9 cellular contexts compared by ENCODE assay signal in the genomic region with DNA sequence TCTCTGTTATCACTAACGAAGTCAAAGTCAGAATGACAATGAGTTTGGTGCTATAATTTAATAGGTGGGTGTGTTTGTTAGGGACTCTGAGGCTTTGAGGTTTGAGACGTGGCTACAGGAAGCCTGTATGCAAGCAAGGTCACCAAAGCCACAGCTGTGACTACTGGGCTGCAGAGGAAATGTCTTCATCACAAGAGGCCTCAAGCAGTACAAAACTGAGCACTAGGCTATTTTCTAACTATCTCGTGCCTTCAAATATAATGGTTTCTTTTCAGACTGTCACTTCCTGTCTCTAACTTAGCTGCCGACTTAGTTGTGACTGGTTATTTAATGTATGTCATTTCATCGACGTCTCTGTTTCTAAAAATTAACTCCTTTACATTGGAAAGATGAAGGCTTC.
DNase-seq lines count a peak whose midpoint lies in the region; ATAC-seq and TF ChIP-seq lines count a peak whose summit lies in the region.
"Had no signal": no experiment of that assay in that cellular context is flagged by ENCODE, and none has a peak within 500 bp of the region (broad histone marks: within the 10 kb centered on the region; RNA-seq: fewer than 3 reads in every experiment).

No MANE protein-coding gene starts in this region.

- H4K91ac ChIP-seq in neuronal stem cell (ENCODE audit: low read depth, low read length, poor library complexity), result no peak overlapping the region

- H3K79me1 ChIP-seq in neuronal stem cell (ENCODE audit: low read depth, low read length), result no peaks in the 10 kb centered on the region

- ATAC-seq in GM18907 (IDR thresholded peaks at IDR 0.05; ENCODE audit: unreplicated experiment), result peak; percentile 65

- no peak overlapping the region for H3K4ac ChIP-seq in neuronal stem cell (ENCODE audit: low read length)

- H4K20me1 ChIP-seq in MM.1S (ENCODE audit: insufficient read depth, low read length), result no peaks in the 10 kb centered on the region

- no peak overlapping the region for H3K18ac ChIP-seq in neuronal stem cell (ENCODE audit: low read length)

- H2AK5ac ChIP-seq in neuronal stem cell (ENCODE audit: low read depth, low read length), result no peak overlapping the region

- H2AFZ ChIP-seq in MM.1S (ENCODE audit: low read length) (peak overlapping the region; percentile 18), neuronal stem cell (ENCODE audit: low read length) (no peak overlapping the region)

- H3K79me2 ChIP-seq in MM.1S (ENCODE audit: low read length), result no peaks in the 10 kb centered on the region

- H2BK15ac ChIP-seq in neuronal stem cell (ENCODE audit: low read length), result no peak overlapping the region

- H3K27me3 ChIP-seq in MM.1S (replicated peaks; ENCODE audit: insufficient read depth, low read length), result no peaks in the 10 kb centered on the region
- H3K27me3 ChIP-seq in skeletal muscle tissue (ENCODE audit: control insufficient read depth in 3 of 3, insufficient read depth in 3 of 3, low read length in 3 of 3), result no peaks in the 10 kb centered on the region
- no peaks in the 10 kb centered on the region for H3K27me3 ChIP-seq in neuronal stem cell (ENCODE audit: control insufficient read depth in 3 of 3, insufficient read depth in 3 of 3, low read depth in 1 of 3, low read length in 3 of 3)
- H3K27me3 ChIP-seq: SJSA1 had no signal

- H3F3A ChIP-seq in MM.1S (ENCODE audit: insufficient read depth, low read length), result peaks cover 14% of the 10 kb centered on the region; the same call in 1 of the 2 replicates

- DNase-seq in MM.1S, result peak; percentile 88
- DNase-seq in activated effector memory CD4-positive, alpha-beta T cell treated with anti-CD3 and anti-CD28 coated beads, Interleukin-2, amount 50 U/mL, for 16 hours, result peak; percentile 74
- DNase-seq in NCI-H1048 (lab: John Stamatoyannopoulos, UW), result no peak
- no peak for DNase-seq in cerebellar nuclear complex (lab: John Stamatoyannopoulos, UW)
- DNase-seq in NCI-H2171 treated with DMSO at 0.1 percent for 48 hours (lab: John Stamatoyannopoulos, UW), result no peak
- DNase-seq in neuronal stem cell (ENCODE audit: low spot score), result no peak

- no peak overlapping the region for H2BK5ac ChIP-seq in neuronal stem cell (ENCODE audit: low read length)

- no peaks in the 10 kb centered on the region for H3K9me2 ChIP-seq in MM.1S (replicated peaks; ENCODE audit: insufficient read depth, low read length)

- no CpG with 5 or more reads among the region's 6 CpGs for WGBS in neuronal stem cell (ENCODE audit: extremely low coverage in 2 of 2, insufficient read length in 2 of 2, insufficient replicate concordance in 1 of 2), 2 donors

- no peak for TF ChIP-seq CTCF in MM.1S (IDR thresholded peaks at IDR 0.05; ENCODE audit: low read length)

- H4K8ac ChIP-seq in neuronal stem cell (ENCODE audit: low read depth, low read length), result no peak overlapping the region

- no peak overlapping the region for H2BK12ac ChIP-seq in neuronal stem cell (ENCODE audit: low read length)

- no peak overlapping the region for H2BK120ac ChIP-seq in neuronal stem cell (ENCODE audit: low read depth, low read length)

- peak overlapping the region; percentile 17 for H3K9ac ChIP-seq in MM.1S (ENCODE audit: low read length)
- no peak overlapping the region for H3K9ac ChIP-seq in skeletal muscle tissue (ENCODE audit: low read depth in 1 of 3, low read length in 3 of 3)
- no peak overlapping the region for H3K9ac ChIP-seq in neuronal stem cell (ENCODE audit: low read depth, low read length, poor library complexity)

- peak overlapping the region; percentile 42 for H3K4me2 ChIP-seq in MM.1S (ENCODE audit: low read depth, low read length)
- no peak overlapping the region for H3K4me2 ChIP-seq in neuronal stem cell (ENCODE audit: insufficient read depth, low read length, poor library complexity, severe bottlenecking)

- H3K27ac ChIP-seq in MM.1S (ENCODE audit: low read length) (peak overlapping the region; percentile 84), skeletal muscle tissue (ENCODE audit: low read depth, low read length) (peak overlapping the region; percentile 28), neuronal stem cell (replicated peaks; ENCODE audit: low read length) (no peak overlapping the region)
- H3K27ac ChIP-seq: SJSA1 had no signal

- no peak overlapping the region for H3K14ac ChIP-seq in neuronal stem cell (ENCODE audit: low read length)

- H3K4me3 ChIP-seq in MM.1S (ENCODE audit: low read length) (no peak overlapping the region; the same call in 1 of the 2 replicates), skeletal muscle tissue (ENCODE audit: low read length in 3 of 3) (no peak overlapping the region), neuronal stem cell (ENCODE audit: low read length in 2 of 2) (no peak overlapping the region)
- H3K4me3 ChIP-seq: SJSA1 had no signal

- no peaks in the 10 kb centered on the region for H3K36me3 ChIP-seq in MM.1S (replicated peaks; ENCODE audit: insufficient read depth, low read length)
- H3K36me3 ChIP-seq in skeletal muscle tissue (ENCODE audit: control insufficient read depth in 3 of 3, insufficient read depth in 3 of 3, low read length in 3 of 3), result peaks cover 36 to 52% (median 36%) of the 10 kb centered on the region in 3 donors
- peaks cover 35 to 97% of the 10 kb centered on the region in 2 donors for H3K36me3 ChIP-seq in neuronal stem cell (replicated peaks in 1 of 2; ENCODE audit: control insufficient read depth in 2 of 2, insufficient read depth in 2 of 2, low read length in 2 of 2)

- H3K23ac ChIP-seq in neuronal stem cell (ENCODE audit: low read depth, low read length, poor library complexity), result no peak overlapping the region

- H3K9me3 ChIP-seq in MM.1S (replicated peaks; ENCODE audit: insufficient read depth, low read length), result no peaks in the 10 kb centered on the region
- H3K9me3 ChIP-seq in skeletal muscle tissue (ENCODE audit: control insufficient read depth in 3 of 3, low read length in 3 of 3), result no peaks in the 10 kb centered on the region
- no peaks in the 10 kb centered on the region for H3K9me3 ChIP-seq in neuronal stem cell (replicated peaks in 1 of 2; ENCODE audit: control insufficient read depth in 2 of 2, insufficient read depth in 1 of 2, low read depth in 1 of 2, low read length in 2 of 2)
- H3K9me3 ChIP-seq: SJSA1 had no signal

- peaks cover 27% of the 10 kb centered on the region for H3K4me1 ChIP-seq in MM.1S (ENCODE audit: low read length)
- H3K4me1 ChIP-seq in skeletal muscle tissue (ENCODE audit: control insufficient read depth in 3 of 3, insufficient read depth in 3 of 3, low read length in 3 of 3), result peaks cover 4 to 11% (median 7%) of the 10 kb centered on the region in 3 donors
- H3K4me1 ChIP-seq in neuronal stem cell (ENCODE audit: control insufficient read depth in 2 of 2, insufficient read depth in 1 of 2, low read depth in 1 of 2, low read length in 2 of 2), result peaks cover 0 to 18% of the 10 kb centered on the region in 2 donors
- H3K4me1 ChIP-seq: SJSA1 had no signal

Comparison
In these comparisons a context has a peak if more than half of its experiments do, and no peak if none do; other contexts are left out.
1. DNase-seq: peak in MM.1S (single experiment) and activated effector memory CD4-positive, alpha-beta T cell treated with anti-CD3 and anti-CD28 coated beads, Interleukin-2, amount 50 U/mL, for 16 hours (single experiment); none in NCI-H1048 (single experiment), cerebellar nuclear complex (0 of 2), NCI-H2171 treated with DMSO at 0.1 percent for 48 hours (single experiment) and neuronal stem cell (single experiment).